25 cellular contexts compared by ENCODE assay signal in genomic region chr9:3447143-3447542, GRCh38.
"Had no signal": no experiment of that assay in that cellular context is flagged by ENCODE, and none has a peak within 500 bp of the region (broad histone marks: within the 10 kb centered on the region; RNA-seq: fewer than 3 reads in every experiment).

No MANE protein-coding gene starts in this region.

- H3K36me3 Mint-ChIP-seq: activated naive CD8-positive, alpha-beta T cell treated with anti-CD3 and anti-CD28 coated beads, Interleukin-2, amount 10 ng/mL, durations not matched to agents 7 days and 5 days had no signal

- H3K9me3 ChIP-seq: left lung, testis had no signal

- H3K4me3 ChIP-seq: cardiac muscle cell, hepatocyte, left lung, lung, testis had no signal

- H3K4me3 Mint-ChIP-seq: activated B cell treated with CpG ODN at 0.5 μM for 24 hours; activated naive CD8-positive, alpha-beta T cell treated with anti-CD3 and anti-CD28 coated beads, Interleukin-2, amount 10 ng/mL, durations not matched to agents 7 days and 5 days; activated T-cell treated with anti-CD3 and anti-CD28 coated beads, Interleukin-2, amount 50 U/mL, for 4 hours; dendritic cell treated with granulocyte-macrophage colony-stimulating factor and Interleukin-4, amounts not matched to agents 40 ng/mL and 50 ng/mL, for 4 days; immature natural killer cell; naive thymus-derived CD4-positive, alpha-beta T cell; neural crest cell; T-helper 1 cell treated with Interleukin-12 subunit alpha and Interleukin-12 subunit beta and Interleukin-4 antibody, amounts not matched to agents 30 μg/mL and 1 μg/mL, for 36 hours had no signal

- H2AFZ ChIP-seq: hepatocyte had no signal

- DNase-seq: activated B cell treated with CpG ODN at 0.5 μM for 24 hours; activated CD4-positive, alpha-beta T cell treated with anti-CD3 and anti-CD28 coated beads for 4 hours; activated CD4-positive, alpha-beta T cell treated with anti-CD3 and anti-CD28 coated beads, Interleukin-2, amount 50 U/mL, for 48 hours; activated CD8-positive, alpha-beta memory T cell treated with anti-CD3 and anti-CD28 coated beads, Interleukin-2, amount 50 U/mL, for 48 hours; activated naive CD4-positive, alpha-beta T cell; activated naive CD8-positive, alpha-beta T cell treated with anti-CD3 and anti-CD28 coated beads, Interleukin-2, amount 10 ng/mL, durations not matched to agents 7 days and 5 days; activated T-cell treated with anti-CD3 and anti-CD28 coated beads, Interleukin-2, amount 50 U/mL, for 4 hours; effector CD4-positive, alpha-beta T cell; foreskin melanocyte; glutamatergic neuron; immature natural killer cell; kidney glomerular epithelial cell; left lung; naive thymus-derived CD4-positive, alpha-beta T cell; posterior cingulate gyrus; stimulated activated CD4-positive, alpha-beta T cell treated with anti-CD3 and anti-CD28 coated beads, Interleukin-4, amount 100 ng/mL, for 1 hour; stimulated activated naive CD4-positive, alpha-beta T cell; testis had no signal

- H3K4me1 ChIP-seq: left lung, testis had no signal

- H3K27ac ChIP-seq: cardiac muscle cell, hepatocyte, left lung, testis had no signal

- H3K27me3 ChIP-seq: cardiac muscle cell, hepatocyte, left lung, testis had no signal

- H3K27me3 Mint-ChIP-seq: activated B cell treated with CpG ODN at 0.5 μM for 24 hours; activated naive CD8-positive, alpha-beta T cell treated with anti-CD3 and anti-CD28 coated beads, Interleukin-2, amount 10 ng/mL, durations not matched to agents 7 days and 5 days; dendritic cell treated with granulocyte-macrophage colony-stimulating factor and Interleukin-4, amounts not matched to agents 40 ng/mL and 50 ng/mL, for 4 days; naive thymus-derived CD4-positive, alpha-beta T cell had no signal

- H3K36me3 ChIP-seq: cardiac muscle cell, left lung had no signal

- H3K27ac Mint-ChIP-seq: activated B cell treated with CpG ODN at 0.5 μM for 24 hours; activated naive CD8-positive, alpha-beta T cell treated with anti-CD3 and anti-CD28 coated beads, Interleukin-2, amount 10 ng/mL, durations not matched to agents 7 days and 5 days; activated T-helper 2 cell treated with anti-CD3 and anti-CD28 coated beads, Interferon-gamma antibody, Interleukin-2, Interleukin-4, amounts not matched to agents 10 μg/mL and 5 μg/mL and 100 μg/mL, durations not matched to agents 14 hours and 24 hours and 36 hours; dendritic cell treated with granulocyte-macrophage colony-stimulating factor and Interleukin-4, amounts not matched to agents 40 ng/mL and 50 ng/mL, for 4 days; T-helper 1 cell treated with Interleukin-12 subunit alpha and Interleukin-12 subunit beta and Interleukin-4 antibody, amounts not matched to agents 30 μg/mL and 1 μg/mL, for 36 hours had no signal

- H3K9me3 Mint-ChIP-seq: activated naive CD8-positive, alpha-beta T cell treated with anti-CD3 and anti-CD28 coated beads, Interleukin-2, amount 10 ng/mL, durations not matched to agents 7 days and 5 days; activated T-cell treated with anti-CD3 and anti-CD28 coated beads, Interleukin-2, amount 50 U/mL, for 4 hours; activated T-helper 2 cell treated with anti-CD3 and anti-CD28 coated beads, Interferon-gamma antibody, Interleukin-2, Interleukin-4, amounts not matched to agents 10 μg/mL and 5 μg/mL and 100 μg/mL, durations not matched to agents 14 hours and 24 hours and 36 hours; dendritic cell treated with granulocyte-macrophage colony-stimulating factor and Interleukin-4, amounts not matched to agents 40 ng/mL and 50 ng/mL, for 4 days; immature natural killer cell; T-helper 1 cell treated with Interleukin-12 subunit alpha and Interleukin-12 subunit beta and Interleukin-4 antibody, amounts not matched to agents 30 μg/mL and 1 μg/mL, for 36 hours had no signal

- H3K4me1 Mint-ChIP-seq: activated B cell treated with CpG ODN at 0.5 μM for 24 hours; activated naive CD8-positive, alpha-beta T cell treated with anti-CD3 and anti-CD28 coated beads, Interleukin-2, amount 10 ng/mL, durations not matched to agents 7 days and 5 days; immature natural killer cell had no signal

- H3K4me2 ChIP-seq: hepatocyte had no signal
